In genomic region chr10:110499796-110500514, GRCh38 we compare ENCODE assay signal across 10 cellular contexts. TPM values are rescaled to one million over a fixed set of nuclear protein-coding genes. Genes with fewer than 3 reads are reported as not detected.
A peak's percentile ranks its signal among the peaks of the same experiment; 100 is the strongest.
DNase-seq lines count a peak whose midpoint lies in the region; ATAC-seq, FAIRE-seq and TF ChIP-seq lines count a peak whose summit lies in the region.
"Had no signal": no experiment of that assay in that cellular context is flagged by ENCODE, and none has a peak within 500 bp of the region (broad histone marks: within the 10 kb centered on the region; RNA-seq: fewer than 3 reads in every experiment).

No MANE protein-coding gene starts in this region.

- H3K36me3 ChIP-seq in keratinocyte (ENCODE audit: control insufficient read depth in 2 of 2, extremely low read depth in 1 of 2, insufficient read depth in 2 of 2, low read length in 2 of 2) (peaks cover 11 to 50% of the 10 kb centered on the region in 2 experiments), tibial nerve (no peaks in the 10 kb centered on the region)

- H3K27me3 ChIP-seq in keratinocyte (ENCODE audit: control insufficient read depth, extremely low read depth, insufficient read depth, low read length) (no peaks in the 10 kb centered on the region), tibial nerve (no peaks in the 10 kb centered on the region)

- TF ChIP-seq POLR2A in tibial nerve (IDR thresholded peaks at IDR 0.05): no peak

- peak overlapping the region; percentile 91 for H3K4me3 Mint-ChIP-seq in activated naive CD4-positive, alpha-beta T cell treated with anti-CD3 and anti-CD28 coated beads, Interleukin-2, amount 50 U/mL, for 24 hours

- no peaks in the 10 kb centered on the region for H3K9me3 Mint-ChIP-seq in activated naive CD4-positive, alpha-beta T cell treated with anti-CD3 and anti-CD28 coated beads, Interleukin-2, amount 50 U/mL, for 24 hours

- H3K9me3 ChIP-seq in keratinocyte (ENCODE audit: control insufficient read depth, low read depth, low read length): no peaks in the 10 kb centered on the region
- no peaks in the 10 kb centered on the region for H3K9me3 ChIP-seq in tibial nerve

- peaks cover 41% of the 10 kb centered on the region for H4K20me1 ChIP-seq in keratinocyte (ENCODE audit: control insufficient read depth, extremely low read depth, insufficient read depth, low read length)

- FAIRE-seq in keratinocyte (lab: Jason Lieb, UNC): no peak
- FAIRE-seq: TTC549, urothelium cell line had no signal

- no peak overlapping the region for H2AFZ ChIP-seq in keratinocyte (ENCODE audit: control insufficient read depth, low read length)

- H3K27ac Mint-ChIP-seq in activated naive CD4-positive, alpha-beta T cell treated with anti-CD3 and anti-CD28 coated beads, Interleukin-2, amount 50 U/mL, for 24 hours: peak overlapping the region; percentile 84

- TF ChIP-seq CTCF in astrocyte of the cerebellum (IDR thresholded peaks at IDR 0.05; ENCODE audit: low read depth, low read length, missing control alignments): no peak
- TF ChIP-seq CTCF in keratinocyte (optimal IDR thresholded peaks at IDR 0.05 in 1 of 3, IDR thresholded peaks at IDR 0.05 in 1 of 3, conservative IDR thresholded peaks at IDR 0.05 in 1 of 3; ENCODE audit: extremely low read depth in 1 of 3, insufficient read depth in 2 of 3, low read length in 3 of 3): no peak
- no peak for TF ChIP-seq CTCF in tibial nerve (IDR thresholded peaks at IDR 0.05)

- DNase-seq in activated naive CD4-positive, alpha-beta T cell treated with Interleukin-2 at 50 U/mL for 16 hours: no peak
- DNase-seq in astrocyte of the cerebellum (ENCODE audit: low read depth): no peak
- no peak for DNase-seq in keratinocyte (ENCODE audit: low read depth, low spot score)
- no peak for DNase-seq in tibial nerve (ENCODE audit: low spot score in 2 of 2)
- DNase-seq in GM19240 (ENCODE audit: insufficient read length, low spot score): no peak

- WGBS in tibial nerve, 2 donors: 93% methylated on average over 9 of the region's 9 CpGs

- H3K27me3 Mint-ChIP-seq in activated naive CD4-positive, alpha-beta T cell treated with anti-CD3 and anti-CD28 coated beads, Interleukin-2, amount 50 U/mL, for 24 hours: no peaks in the 10 kb centered on the region

- H3K27ac ChIP-seq in keratinocyte (ENCODE audit: control insufficient read depth, insufficient read depth, low read length): peak overlapping the region; percentile 67
- H3K27ac ChIP-seq in tibial nerve: peak overlapping the region in 3 of 4 donors; percentile 36 to 95 (median 59)

- H3K36me3 Mint-ChIP-seq in activated naive CD4-positive, alpha-beta T cell treated with anti-CD3 and anti-CD28 coated beads, Interleukin-2, amount 50 U/mL, for 24 hours: peaks cover 31% of the 10 kb centered on the region

- peak overlapping the region; percentile 90 for H3K9ac ChIP-seq in keratinocyte (ENCODE audit: control insufficient read depth, extremely low read depth, insufficient read depth, low read length)

- H3K4me1 ChIP-seq in keratinocyte (ENCODE audit: control insufficient read depth, extremely low read depth, insufficient read depth, low read length): peaks cover 41% of the 10 kb centered on the region
- peaks cover 0 to 87% (median 65%) of the 10 kb centered on the region in 4 donors for H3K4me1 ChIP-seq in tibial nerve

- H3K4me3 ChIP-seq in astrocyte of the cerebellum (ENCODE audit: low read depth, low read length) (peak overlapping the region; percentile 77), keratinocyte (ENCODE audit: control insufficient read depth in 2 of 3, extremely low read depth in 1 of 3, insufficient read depth in 2 of 3, low read depth in 1 of 3, low read length in 3 of 3) (peak overlapping the region; percentile 91 to 99 (median 98)), tibial nerve (peak overlapping the region; percentile 63 to 93 (median 73))

- peak overlapping the region; percentile 76 for H3K4me2 ChIP-seq in keratinocyte (ENCODE audit: control insufficient read depth, extremely low read depth, insufficient read depth, low read depth, low read length)

- H3K79me2 ChIP-seq in keratinocyte (ENCODE audit: control insufficient read depth, insufficient read depth, low read length): peaks cover 93% of the 10 kb centered on the region

- no peak for ATAC-seq in GM18909 (IDR thresholded peaks at IDR 0.05; ENCODE audit: poor library complexity, unreplicated experiment)
- no peak for ATAC-seq in GM18868 (IDR thresholded peaks at IDR 0.05; ENCODE audit: unreplicated experiment)

- peaks cover 80% of the 10 kb centered on the region for H3K4me1 Mint-ChIP-seq in activated naive CD4-positive, alpha-beta T cell treated with anti-CD3 and anti-CD28 coated beads, Interleukin-2, amount 50 U/mL, for 24 hours

- dilution Hi-C loops in keratinocyte (cut with MboI; ENCODE audit: extremely low pct_ligation_motif_present, low sequenced_read_pairs): no loop called here

- in situ Hi-C loops in astrocyte of the cerebellum (cut with HindIII; ENCODE audit: low sequenced_read_pairs): loop anchor here (5.0 kb wide), 2 partner anchors 47 to 88 kb away; no protein-coding TSS in a partner anchor

- no peaks in the 10 kb centered on the region for H3K9me1 ChIP-seq in keratinocyte (ENCODE audit: control insufficient read depth, extremely low read depth, insufficient read depth, low read length)

- no peak for TF ChIP-seq EP300 in tibial nerve (IDR thresholded peaks at IDR 0.05)

RNA-seq across cellular contexts. Expression of gene DUSP5, which starts 2.2 kb away (rescaled TPM):
- polyA plus RNA-seq in keratinocyte: 38.0 to 55.5 TPM (median 49.6 TPM) in 3 replicates
- 22.8 TPM for polyA plus RNA-seq in keratinocyte (2011; ENCODE audit: low read depth)
- 41.9 and 45.2 TPM in 2 replicates for polyA plus RNA-seq in keratinocyte (2011; cell fraction: cytosol; rRNA removed)
- 50.2 and 50.3 TPM in 2 replicates for polyA plus RNA-seq in keratinocyte (2011; cell fraction: nucleus; rRNA removed)
- 33.6 and 62.0 TPM in 2 replicates for polyA plus RNA-seq in keratinocyte (2012; ENCODE audit: low replicate concordance)
- 95.1 to 130 TPM (median 126 TPM) in 3 replicates for polyA minus RNA-seq in keratinocyte
- 115 TPM for polyA minus RNA-seq in keratinocyte (2011; cell fraction: cytosol; rRNA and poly(A)+ RNA removed)
- 42.7 and 55.8 TPM in 2 replicates for polyA minus RNA-seq in keratinocyte (2011; cell fraction: nucleus; rRNA and poly(A)+ RNA removed)
- total RNA-seq in tibial nerve: 10 to 100 TPM; 12.4 to 27.9 (median 23.6) TPM
